ENCODE assay signal across 1 cellular context in the genomic region with DNA sequence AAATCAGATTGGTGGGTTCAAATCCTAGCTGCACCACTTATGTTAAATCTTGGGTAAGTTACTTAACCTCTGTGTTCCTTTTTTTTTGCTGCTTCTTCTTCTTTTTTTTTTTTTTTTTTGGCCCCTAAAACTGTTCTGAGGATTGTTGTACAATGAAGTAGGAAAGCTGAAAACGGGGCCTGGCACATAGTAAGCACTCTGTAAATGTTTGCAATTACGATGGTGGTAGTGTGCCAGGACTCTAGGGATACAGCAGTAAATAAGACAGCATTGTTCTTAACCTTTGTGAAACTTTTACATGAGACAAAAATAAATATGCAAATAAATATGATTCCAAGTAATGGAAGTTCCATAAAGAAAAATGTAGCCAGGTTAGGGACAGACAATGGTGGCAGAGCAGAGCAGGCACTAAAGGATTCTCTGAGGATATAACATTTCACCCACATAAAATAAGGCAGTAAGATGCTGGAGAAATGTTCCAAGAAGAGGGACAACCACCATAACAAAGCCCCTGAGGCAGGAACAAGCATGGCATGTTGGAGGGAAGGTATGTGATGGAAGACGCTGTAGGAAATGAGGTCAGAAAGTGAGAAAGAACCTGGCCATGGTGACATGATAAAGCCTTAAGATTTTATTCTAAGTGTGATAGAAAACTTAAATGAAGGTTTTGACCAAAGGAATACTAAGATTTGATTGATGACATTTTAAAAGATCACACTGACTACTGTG.
TF ChIP-seq lines count a peak whose summit lies in the region.

No MANE protein-coding gene starts in this region.

TF ChIP-seq in H1, 55 proteins besides CTCF, POLR2A, EP300 and RAD21:
- no peak for TF ChIP-seq ASH2L (IDR thresholded peaks at IDR 0.05; ENCODE audit: low read length)
- no peak for TF ChIP-seq TAF7 (optimal IDR thresholded peaks at IDR 0.05; ENCODE audit: borderline replicate concordance, low read depth, low read length)
- no peak for TF ChIP-seq TBP (IDR thresholded peaks at IDR 0.05; ENCODE audit: low read depth, low read length)
- TF ChIP-seq SP4 (IDR thresholded peaks at IDR 0.05; ENCODE audit: low read length): no peak
